Comparison of ENCODE assay signal across 9 cellular contexts in the genomic region with DNA sequence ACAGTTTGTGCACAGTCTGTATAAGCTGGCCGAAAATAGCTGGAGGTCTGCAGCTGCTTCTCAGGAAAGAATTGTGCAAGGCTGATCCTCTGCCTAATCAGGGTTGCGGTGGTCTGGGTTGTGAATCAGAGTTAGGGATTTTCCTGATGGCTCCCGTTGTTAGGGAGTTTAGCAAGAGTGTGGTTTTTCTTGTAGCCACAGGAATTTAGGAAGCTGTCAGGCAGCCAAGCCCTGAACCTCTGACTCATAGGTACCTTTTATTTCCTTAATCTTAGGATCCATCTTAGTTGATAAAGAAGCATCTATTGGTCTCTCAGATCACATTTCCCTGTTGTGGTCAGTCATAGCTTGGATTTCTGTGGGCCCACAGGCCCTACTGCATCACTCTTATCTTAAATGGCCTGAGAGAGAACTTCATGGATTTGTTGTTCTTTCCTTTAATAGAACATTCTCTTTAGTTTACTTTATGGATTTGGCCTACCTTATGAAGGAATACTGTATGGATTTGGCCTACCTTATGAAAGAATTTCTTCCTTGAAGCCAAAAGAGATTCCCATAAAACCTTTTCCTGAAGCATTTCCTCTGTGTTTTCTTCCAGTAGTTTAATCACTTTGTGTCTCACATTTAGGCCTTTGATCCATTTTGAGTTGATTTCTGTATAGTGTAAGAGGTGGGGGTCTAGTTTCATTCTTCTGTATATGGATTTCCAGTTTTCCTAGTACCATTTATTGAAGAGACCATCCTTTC. TPM values are rescaled to one million over a fixed set of nuclear protein-coding genes. Genes with fewer than 3 reads are reported as not detected.
DNase-seq lines count a peak whose midpoint lies in the region; ATAC-seq, FAIRE-seq and TF ChIP-seq lines count a peak whose summit lies in the region.
"Had no signal": no experiment of that assay in that cellular context is flagged by ENCODE, and none has a peak within 500 bp of the region (broad histone marks: within the 10 kb centered on the region; RNA-seq: fewer than 3 reads in every experiment).

No MANE protein-coding gene starts in this region.

- H3K27me3 ChIP-seq in BJ (ENCODE audit: control insufficient read depth, insufficient read depth, low read length) (peaks cover 13% of the 10 kb centered on the region), mammary epithelial cell (ENCODE audit: insufficient read depth, low read length) (peaks cover 9% of the 10 kb centered on the region)

- CTCF ChIA-PET in BJ (lab: Yijun Ruan, JAX) (interaction anchor here (0.9 kb wide), 1 partner anchor 13 kb away, joined by 4 read pairs; no protein-coding TSS in a partner anchor), mammary epithelial cell (lab: Charles Lee; ENCODE audit: low non-redundant PET) (no interaction called here)

- H3K79me2 ChIP-seq in mammary epithelial cell (ENCODE audit: insufficient read depth, low read length), result no peaks in the 10 kb centered on the region

- no peaks in the 10 kb centered on the region for H4K20me1 ChIP-seq in mammary epithelial cell (ENCODE audit: insufficient read depth, low read length)

- BruUV-seq in mammary epithelial cell (replicated peaks; lab: Mats Ljungman, UMichigan), result no TSS peak

- peak overlapping the region; percentile 19 for H3K27ac ChIP-seq in mammary epithelial cell (ENCODE audit: insufficient read depth, low read depth, low read length)

- FAIRE-seq in GM12891 (lab: Jason Lieb, UNC), result no peak

- dilution Hi-C loops in mammary epithelial cell (cut with HindIII; ENCODE audit: low sequenced_read_pairs), result no loop called here

- intact Hi-C loops in mammary epithelial cell (cut with micrococcal nuclease), result no loop called here

- TF ChIP-seq POLR2A in GM12891 (IDR thresholded peaks at IDR 0.05; ENCODE audit: low read depth, low read length), result no peak

- peaks cover 14% of the 10 kb centered on the region for H3K9me3 ChIP-seq in mammary epithelial cell (replicated peaks; ENCODE audit: insufficient read depth, low read length)

- in situ Hi-C loops in mammary epithelial cell (cut with MboI; ENCODE audit: low sequenced_read_pairs in 2 of 2) (no loop called here), GM13977 (cut with MboI; ENCODE audit: low pct_unique_long_range_greater_than_20kb, low sequenced_read_pairs, unreplicated experiment) (no loop called here)

- peaks cover 2% of the 10 kb centered on the region for H3K4me1 ChIP-seq in mammary epithelial cell (ENCODE audit: insufficient read depth, low read length)

- H3K4me2 ChIP-seq in mammary epithelial cell (ENCODE audit: insufficient read depth, low read depth, low read length), result no peak overlapping the region

- H3K9ac ChIP-seq in mammary epithelial cell (ENCODE audit: insufficient read depth, low read length), result no peak overlapping the region

- ATAC-seq in GM19035 (IDR thresholded peaks at IDR 0.05; ENCODE audit: unreplicated experiment), result no peak

- WGBS in mammary epithelial cell (ENCODE audit: low coverage, missing lambda C conversion rate), result 0% methylated on average over 3 of the region's 3 CpGs

- H3K36me3 ChIP-seq in BJ (ENCODE audit: control insufficient read depth, insufficient read depth, low read length) (no peaks in the 10 kb centered on the region), mammary epithelial cell (ENCODE audit: insufficient read depth, low read length) (no peaks in the 10 kb centered on the region)

- TF ChIP-seq CTCF in BJ (IDR thresholded peaks at IDR 0.05; ENCODE audit: insufficient read depth, low read depth, low read length) (no peak), mammary epithelial cell (conservative IDR thresholded peaks at IDR 0.05 in 1 of 2, IDR thresholded peaks at IDR 0.05 in 1 of 2; ENCODE audit: extremely low read depth in 1 of 2, insufficient read depth in 1 of 2, low read depth in 1 of 2, low read length in 2 of 2) (no peak), GM13977 (IDR thresholded peaks at IDR 0.05; ENCODE audit: extremely low read depth, insufficient read depth, missing control alignments) (no peak)

- H3K4me3 ChIP-seq in BJ (ENCODE audit: low read depth, low read length), result no peak overlapping the region
- H3K4me3 ChIP-seq in mammary epithelial cell (replicated peaks in 1 of 3; ENCODE audit: insufficient read depth in 1 of 3, low read depth in 2 of 3, low read length in 3 of 3), result no peak overlapping the region

- H2AFZ ChIP-seq in mammary epithelial cell (ENCODE audit: low read depth, low read length), result peak overlapping the region; percentile 18

- POLR2A ChIA-PET in BJ (lab: Charles Lee), result no interaction called here

- peak; percentile 93 for DNase-seq in BJ (ENCODE audit: low read depth)
- DNase-seq in MV-4-11 (lab: John Stamatoyannopoulos, UW), result peak; percentile 99
- DNase-seq in mammary epithelial cell, result peak; percentile 98
- DNase-seq in lung microvascular endothelial cell (ENCODE audit: low read depth in 2 of 2), result peak; percentile 16 to 98
- no peak for DNase-seq in NCI-H128 (lab: John Stamatoyannopoulos, UW; ENCODE audit: unreplicated experiment)
- DNase-seq in GM13977 (ENCODE audit: low spot score), result no peak
- DNase-seq in GM12891 (ENCODE audit: insufficient read length, low spot score), result no peak
- DNase-seq: NCI-H2171 had no signal

TF ChIP-seq in GM12891, 5 proteins besides CTCF, POLR2A, EP300 and RAD21:
- no peak for TF ChIP-seq SPI1 (IDR thresholded peaks at IDR 0.05; ENCODE audit: low read depth, low read length)
- no peak for TF ChIP-seq POLR2AphosphoS5 (IDR thresholded peaks at IDR 0.05; ENCODE audit: low read depth, low read length)
- TF ChIP-seq TAF1 (IDR thresholded peaks at IDR 0.05; ENCODE audit: low read depth, low read length), result no peak
- TF ChIP-seq POU2F2 (IDR thresholded peaks at IDR 0.05; ENCODE audit: low read depth, low read length), result no peak
- no peak for TF ChIP-seq PAX5 (IDR thresholded peaks at IDR 0.05; ENCODE audit: insufficient read depth, low read length, severe bottlenecking)

RNA-seq across cellular contexts. Expression of a gene that starts 10.3 kb away (rescaled TPM):
- polyA plus RNA-seq in BJ (2011; rRNA removed) (not detected in 2 replicates), mammary epithelial cell (not detected)
- not detected in 2 replicates for polyA minus RNA-seq in BJ (2011; rRNA and poly(A)+ RNA removed)
- total RNA-seq in mammary epithelial cell (not detected), lung microvascular endothelial cell (under 0.01 TPM in 1 of 2 replicates, not detected in the other)
- not detected for polyA minus RNA-seq in mammary epithelial cell
- not detected for polyA plus RNA-seq in GM12891 (2012; ENCODE audit: low read depth, missing spikeins)

Comparison
In these comparisons a context has a peak if more than half of its experiments do, and no peak if none do; other contexts are left out.
1. DNase-seq: peak in BJ (single experiment), MV-4-11 (single experiment), mammary epithelial cell (single experiment) and lung microvascular endothelial cell (2 of 2); none in NCI-H128 (single experiment), GM13977 (single experiment) and GM12891 (single experiment).